8 cellular contexts compared by ENCODE assay signal in the genomic region with DNA sequence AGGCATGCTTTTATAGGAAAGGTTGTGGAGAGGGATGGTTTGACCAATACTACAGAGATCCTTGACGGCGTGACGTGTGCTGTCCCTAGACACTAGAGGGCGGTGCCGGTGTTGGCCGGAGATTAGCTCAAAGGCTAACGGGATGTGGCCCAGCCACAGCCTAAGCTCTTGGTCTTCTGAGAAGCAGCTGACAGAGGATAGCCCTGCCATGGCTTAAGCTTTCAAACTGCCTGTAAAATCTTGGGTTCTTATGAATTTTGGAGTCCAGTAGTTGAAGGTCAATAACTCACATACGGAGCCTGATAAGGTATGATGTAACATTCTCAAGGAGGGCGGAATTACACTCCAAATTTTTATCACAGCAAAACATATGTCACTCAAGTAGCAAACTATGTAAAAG.
DNase-seq lines count a peak whose midpoint lies in the region; ATAC-seq and TF ChIP-seq lines count a peak whose summit lies in the region.

No MANE protein-coding gene starts in this region.

- no peak overlapping the region for H3K27ac ChIP-seq in iPS DF 6.9 (ENCODE audit: low read length)
- H3K27ac ChIP-seq in coronary artery: no peak overlapping the region

- H3K27me3 ChIP-seq in iPS DF 6.9 (ENCODE audit: control insufficient read depth, insufficient read depth, low read length): no peaks in the 10 kb centered on the region

- TF ChIP-seq CTCF in coronary artery (IDR thresholded peaks at IDR 0.05): no peak

- DNase-seq in COR-L47 (lab: John Stamatoyannopoulos, UW) (peak; percentile 2), NCI-H1105 treated with DMSO at 0.1 percent for 48 hours (lab: John Stamatoyannopoulos, UW) (peak; percentile 59), amniotic epithelial cell (ENCODE audit: low read depth) (peak; percentile 39), iPS DF 6.9 (ENCODE audit: low read depth, low spot score) (peak; percentile 43), stromal cell of bone marrow (ENCODE audit: low read depth) (peak; percentile 8), coronary artery (ENCODE audit: low spot score) (no peak)

- H3K4me3 ChIP-seq in iPS DF 6.9 (ENCODE audit: low read length) (no peak overlapping the region), coronary artery (no peak overlapping the region)

- H3K36me3 ChIP-seq in iPS DF 6.9 (ENCODE audit: control insufficient read depth, insufficient read depth, low read length): no peaks in the 10 kb centered on the region

- peak; percentile 99 for ATAC-seq in GM18517 (IDR thresholded peaks at IDR 0.05; ENCODE audit: unreplicated experiment)
- peak; percentile 100 for ATAC-seq in HG02870 (IDR thresholded peaks at IDR 0.05; ENCODE audit: unreplicated experiment)

- no peaks in the 10 kb centered on the region for H3K4me1 ChIP-seq in iPS DF 6.9 (ENCODE audit: control insufficient read depth, insufficient read depth, low read length)

- WGBS in iPS DF 6.9 (ENCODE audit: insufficient coverage, insufficient read length): no CpG with 5 or more reads among the region's 9 CpGs

- H3K9me3 ChIP-seq in iPS DF 6.9 (ENCODE audit: control insufficient read depth, insufficient read depth, low read length): no peaks in the 10 kb centered on the region
